15 cellular contexts compared by ENCODE assay signal in genomic region chr1:36258960-36259344, GRCh38. TPM values are rescaled to one million over a fixed set of nuclear protein-coding genes. Genes with fewer than 3 reads are reported as not detected.
A peak's percentile ranks its signal among the peaks of the same experiment; 100 is the strongest.
DNase-seq lines count a peak whose midpoint lies in the region; ATAC-seq and TF ChIP-seq lines count a peak whose summit lies in the region.
"Had no signal": no experiment of that assay in that cellular context is flagged by ENCODE, and none has a peak within 500 bp of the region (broad histone marks: within the 10 kb centered on the region; RNA-seq: fewer than 3 reads in every experiment).

No MANE protein-coding gene starts in this region.

- TF ChIP-seq CTCF in SU-DHL-6 (IDR thresholded peaks at IDR 0.05; ENCODE audit: insufficient read depth, low read length, poor library complexity, severe bottlenecking), result no peak
- TF ChIP-seq CTCF in stomach (IDR thresholded peaks at IDR 0.05), result no peak

- H3K4me2 ChIP-seq in SU-DHL-6 (ENCODE audit: low read depth, low read length, poor library complexity, severe bottlenecking), result peak overlapping the region; percentile 83

- H3K4me3 ChIP-seq in SU-DHL-6 (ENCODE audit: insufficient read depth, low read length, poor library complexity, severe bottlenecking) (peak overlapping the region; percentile 39), stomach (no peak overlapping the region)

- H3K4me3 Mint-ChIP-seq in activated T-cell treated with anti-CD3 and anti-CD28 coated beads, Interleukin-2, amount 50 U/mL, for 72 hours, result no peak overlapping the region
- H3K4me3 Mint-ChIP-seq: activated CD4-positive, alpha-beta memory T cell treated with anti-CD3 and anti-CD28 coated beads, Interleukin-2, amount 10 ng/mL, durations not matched to agents 7 days and 5 days; neural crest cell; T-helper 1 cell treated with Interleukin-12 subunit alpha and Interleukin-12 subunit beta and Interleukin-4 antibody, amounts not matched to agents 30 μg/mL and 1 μg/mL, for 36 hours had no signal

- peaks cover 0 to 26% of the 10 kb centered on the region in 2 donors for H3K36me3 Mint-ChIP-seq in activated T-cell treated with anti-CD3 and anti-CD28 coated beads, Interleukin-2, amount 50 U/mL, for 72 hours (ENCODE audit: insufficient read depth in 2 of 2)

- no peaks in the 10 kb centered on the region for H4K20me1 ChIP-seq in SU-DHL-6 (ENCODE audit: low read depth, low read length)

- H3K36me3 ChIP-seq in SU-DHL-6 (ENCODE audit: low read length) (peaks cover 8% of the 10 kb centered on the region; the same call in 1 of the 2 replicates), stomach (peaks cover 2 to 46% (median 36%) of the 10 kb centered on the region in 4 donors)

- no peak for DNase-seq in activated T-cell treated with anti-CD3 and anti-CD28 coated beads, Interleukin-2, amount 50 U/mL, for 72 hours
- DNase-seq in activated T-cell treated with anti-CD3 and anti-CD28 coated beads for 4 hours (no peak), iris pigment epithelial cell (ENCODE audit: low read depth) (peak; percentile 57), stomach (no peak), GOT3 (lab: John Stamatoyannopoulos, UW) (no peak)
- DNase-seq: activated CD4-positive, alpha-beta memory T cell treated with anti-CD3 and anti-CD28 coated beads, Interleukin-2, amount 10 ng/mL, durations not matched to agents 7 days and 5 days; activated naive CD4-positive, alpha-beta T cell treated with Interleukin-2 at 50 U/mL for 16 hours; EL; NCI-H187 treated with DMSO at 0.1 percent for 48 hours; OCI-M1 had no signal

- H3K27ac ChIP-seq in SU-DHL-6 (ENCODE audit: low read depth, low read length) (peak overlapping the region; percentile 98), stomach (peak overlapping the region in 3 of 5 donors; percentile 52 to 80 (median 72))

- no peaks in the 10 kb centered on the region for H3K9me2 ChIP-seq in SU-DHL-6 (replicated peaks; ENCODE audit: insufficient read depth, low read length)

- H3F3A ChIP-seq in SU-DHL-6 (ENCODE audit: insufficient read depth), result peaks cover 53% of the 10 kb centered on the region

- H3K79me2 ChIP-seq in SU-DHL-6 (ENCODE audit: insufficient read depth, low read length), result peaks cover 79% of the 10 kb centered on the region

- no peak for ATAC-seq in activated T-cell treated with anti-CD3 and anti-CD28 coated beads, Interleukin-2, amount 50 U/mL, for 72 hours (replicated peaks in 1 of 2)
- ATAC-seq in HG02588 (IDR thresholded peaks at IDR 0.05; ENCODE audit: unreplicated experiment) (no peak), HG03520 (IDR thresholded peaks at IDR 0.05; ENCODE audit: unreplicated experiment) (no peak)

- H3K27ac Mint-ChIP-seq in activated T-cell treated with anti-CD3 and anti-CD28 coated beads, Interleukin-2, amount 50 U/mL, for 72 hours, result peak overlapping the region; percentile 10
- H3K27ac Mint-ChIP-seq: activated CD4-positive, alpha-beta memory T cell treated with anti-CD3 and anti-CD28 coated beads, Interleukin-2, amount 10 ng/mL, durations not matched to agents 7 days and 5 days; T-helper 1 cell treated with Interleukin-12 subunit alpha and Interleukin-12 subunit beta and Interleukin-4 antibody, amounts not matched to agents 30 μg/mL and 1 μg/mL, for 36 hours had no signal

- peaks cover 18% of the 10 kb centered on the region for H3K4me1 Mint-ChIP-seq in activated T-cell treated with anti-CD3 and anti-CD28 coated beads, Interleukin-2, amount 50 U/mL, for 72 hours (ENCODE audit: low read depth)
- H3K4me1 Mint-ChIP-seq: neural crest cell had no signal

- H3K9me3 ChIP-seq in SU-DHL-6 (ENCODE audit: insufficient read depth, low read length) (no peaks in the 10 kb centered on the region), stomach (no peaks in the 10 kb centered on the region)

- H2AFZ ChIP-seq in SU-DHL-6 (ENCODE audit: low read depth, low read length, severe bottlenecking), result no peak overlapping the region

- H3K4me1 ChIP-seq in stomach, result peaks cover 39 to 69% (median 58%) of the 10 kb centered on the region in 4 donors

- H3K27me3 Mint-ChIP-seq in activated T-cell treated with anti-CD3 and anti-CD28 coated beads, Interleukin-2, amount 50 U/mL, for 72 hours (ENCODE audit: low read depth), result no peaks in the 10 kb centered on the region
- H3K27me3 Mint-ChIP-seq: activated CD4-positive, alpha-beta memory T cell treated with anti-CD3 and anti-CD28 coated beads, Interleukin-2, amount 10 ng/mL, durations not matched to agents 7 days and 5 days had no signal

- H3K27me3 ChIP-seq in SU-DHL-6 (ENCODE audit: low read length) (no peaks in the 10 kb centered on the region), stomach (no peaks in the 10 kb centered on the region)

- TF ChIP-seq EP300 in stomach (IDR thresholded peaks at IDR 0.05), result no peak

- WGBS in stomach, 5 donors, result 29 to 73% (median 49%) methylated on average over 1 of the region's 1 CpG

- H3K9ac ChIP-seq in SU-DHL-6 (ENCODE audit: low read length), result peak overlapping the region; percentile 62

- no peak for TF ChIP-seq POLR2A in stomach (IDR thresholded peaks at IDR 0.05)

- H3K9me3 Mint-ChIP-seq in activated T-cell treated with anti-CD3 and anti-CD28 coated beads, Interleukin-2, amount 50 U/mL, for 72 hours, result no peaks in the 10 kb centered on the region
- H3K9me3 Mint-ChIP-seq: activated CD4-positive, alpha-beta memory T cell treated with anti-CD3 and anti-CD28 coated beads, Interleukin-2, amount 10 ng/mL, durations not matched to agents 7 days and 5 days; neural crest cell; T-helper 1 cell treated with Interleukin-12 subunit alpha and Interleukin-12 subunit beta and Interleukin-4 antibody, amounts not matched to agents 30 μg/mL and 1 μg/mL, for 36 hours had no signal

- intact Hi-C loops in stomach (cut with DNase I; ENCODE audit: low total_unique reads), result no loop called here

RNA-seq across cellular contexts. Expression of gene THRAP3, which starts 34.7 kb away (rescaled TPM):
- 100 to 1,000 TPM; 108 to 110 TPM for total RNA-seq in activated T-cell treated with anti-CD3 and anti-CD28 coated beads, Interleukin-2, amount 50 U/mL, for 72 hours
- 10 to 100 TPM; 26.4 to 97.9 (median 61.3) TPM for total RNA-seq in stomach
- polyA plus RNA-seq in stomach, result 10 to 100 TPM; 22.2 to 28.0 (median 26.9) TPM

RNA-seq across cellular contexts. Expression of gene SH3D21, which starts 47.2 kb away (rescaled TPM):
- 10 to 100 TPM in 1 of 2 donors, 1 to 10 TPM in 1; 8.1 to 16.3 TPM for total RNA-seq in activated T-cell treated with anti-CD3 and anti-CD28 coated beads, Interleukin-2, amount 50 U/mL, for 72 hours
- 100 to 1,000 TPM in 1 of 5 donors, 1 to 10 TPM in 3, not detected in 1; 3.5 to 120 (median 6.5) TPM for total RNA-seq in stomach
- polyA plus RNA-seq in stomach, result 1 to 10 TPM in 2 of 3 donors, under 1 TPM in 1; 0.76 to 2.7 (median 1.8) TPM
